Comparison of ENCODE assay signal across 20 cellular contexts in genomic region chr3:127408684-127409420, GRCh38.
A peak's percentile ranks its signal among the peaks of the same experiment; 100 is the strongest.
DNase-seq lines count a peak whose midpoint lies in the region; ATAC-seq, FAIRE-seq and TF ChIP-seq lines count a peak whose summit lies in the region.
"Had no signal": no experiment of that assay in that cellular context is flagged by ENCODE, and none has a peak within 500 bp of the region (broad histone marks: within the 10 kb centered on the region; RNA-seq: fewer than 3 reads in every experiment).

No MANE protein-coding gene starts in this region.

- no peak for TF ChIP-seq POLR2A in GM12878 (IDR thresholded peaks at IDR 0.05; ENCODE audit: low read depth, low read length)
- no peak for TF ChIP-seq POLR2A in gastrocnemius medialis (IDR thresholded peaks at IDR 0.05)

- H3K4me1 ChIP-seq in GM12878 (ENCODE audit: control insufficient read depth, insufficient read depth, low read length) (peaks cover 3% of the 10 kb centered on the region; the same call in 1 of the 2 replicates), gastrocnemius medialis (no peaks in the 10 kb centered on the region)
- H3K4me1 ChIP-seq: esophagus squamous epithelium, heart right ventricle, parathyroid adenoma had no signal

- 18% methylated on average over 14 of the region's 14 CpGs for WGBS in GM12878 (ENCODE audit: insufficient coverage, insufficient replicate concordance, low lambda C conversion rate, missing lambda C conversion rate)

- in situ Hi-C loops in GM12878 (cut with MboI) (no loop called here), gastrocnemius medialis (cut with MboI; ENCODE audit: low sequenced_read_pairs in 4 of 4) (no loop called here)

- SMC1A ChIA-PET in GM12878 (lab: Charles Lee; ENCODE audit: uncharacterized antibody, unreplicated experiment): no interaction called here

- no peak overlapping the region for H3K27ac ChIP-seq in GM12878 (ENCODE audit: control insufficient read depth, insufficient read depth)
- no peak overlapping the region for H3K27ac ChIP-seq in gastrocnemius medialis
- H3K27ac ChIP-seq: esophagus squamous epithelium, heart right ventricle, parathyroid adenoma had no signal

- H3K27me3 ChIP-seq in GM12878 (replicated peaks in 1 of 2; ENCODE audit: control insufficient read depth in 2 of 2, insufficient read depth in 2 of 2, low read length in 1 of 2): peaks cover 7 to 8% of the 10 kb centered on the region in 2 experiments; a peak in 2 of 4 replicates
- H3K27me3 ChIP-seq in gastrocnemius medialis: peaks cover 0 to 4% (median under 1%) of the 10 kb centered on the region in 3 donors

- no peaks in the 10 kb centered on the region for H4K20me1 ChIP-seq in GM12878 (ENCODE audit: control insufficient read depth, insufficient read depth)

- TF ChIP-seq CTCF in GM12878 (IDR thresholded peaks at IDR 0.05 in 2 of 3, conservative IDR thresholded peaks at IDR 0.05 in 1 of 3; ENCODE audit: control insufficient read depth in 2 of 3, extremely low read depth in 1 of 3, insufficient read depth in 1 of 3, low read depth in 3 of 3, low read length in 3 of 3) (no peak), gastrocnemius medialis (IDR thresholded peaks at IDR 0.05 in 4 of 5, conservative IDR thresholded peaks at IDR 0.05 in 1 of 5) (no peak)

- CTCF ChIA-PET in GM12878 (lab: Yijun Ruan, JAX): no interaction called here

- DNase-seq in DMS53 (lab: John Stamatoyannopoulos, UW): peak; percentile 51
- no peak for DNase-seq in DMS53 treated with DMSO at 0.1 percent for 48 hours (lab: John Stamatoyannopoulos, UW; ENCODE audit: unreplicated experiment)
- DNase-seq in NCI-H1417 (lab: John Stamatoyannopoulos, UW): peak in 2 of 3 experiments; percentile 73 to 92
- no peak for DNase-seq in GM12878 (ENCODE audit: low read depth, low spot score)
- DNase-seq in posterior vena cava (ENCODE audit: low spot score): peak; percentile 71
- DNase-seq in NK-92 (lab: John Stamatoyannopoulos, UW; ENCODE audit: unreplicated experiment): no peak
- no peak for DNase-seq in gastrocnemius medialis
- DNase-seq: 8988T; activated naive CD4-positive, alpha-beta T cell; CD4-positive, CD25-positive, alpha-beta regulatory T cell; EL; esophagus squamous epithelium; HFFc6; NCI-H2029 had no signal

- TF ChIP-seq RAD21 in GM12878 (IDR thresholded peaks at IDR 0.05; ENCODE audit: insufficient read depth, low read depth, low read length): no peak

- H3K36me3 ChIP-seq in GM12878 (ENCODE audit: control insufficient read depth in 2 of 2, insufficient read depth in 2 of 2, low read length in 1 of 2) (no peaks in the 10 kb centered on the region), gastrocnemius medialis (no peaks in the 10 kb centered on the region)
- H3K36me3 ChIP-seq: esophagus squamous epithelium, heart right ventricle had no signal

- RAD21 ChIA-PET in GM12878 (lab: Charles Lee; ENCODE audit: unreplicated experiment): no interaction called here

- no peak overlapping the region for H3K9ac ChIP-seq in GM12878 (ENCODE audit: control insufficient read depth, insufficient read depth, low read length)
- H3K9ac ChIP-seq: parathyroid adenoma had no signal

- BruUV-seq in GM12878 (replicated peaks; lab: Mats Ljungman, UMichigan): no TSS peak

- intact Hi-C loops in GM12878 (cut with micrococcal nuclease; ENCODE audit: unreplicated experiment) (loop anchor here (10.0 kb wide), 1 partner anchor 136 kb away; no protein-coding TSS in a partner anchor), posterior vena cava (cut with DNase I) (no loop called here), gastrocnemius medialis (cut with DNase I; ENCODE audit: low total_unique reads) (no loop called here)

- H3K9me3 ChIP-seq in GM12878 (replicated peaks; ENCODE audit: control insufficient read depth, insufficient read depth, low read length) (no peaks in the 10 kb centered on the region), gastrocnemius medialis (no peaks in the 10 kb centered on the region)
- H3K9me3 ChIP-seq: esophagus squamous epithelium, heart right ventricle had no signal

- POLR2A ChIA-PET in GM12878 (lab: Charles Lee): no interaction called here

- no peaks in the 10 kb centered on the region for H3K79me2 ChIP-seq in GM12878 (ENCODE audit: control insufficient read depth, insufficient read depth, low read length)
- H3K79me2 ChIP-seq: parathyroid adenoma had no signal

- H3K4me2 ChIP-seq in GM12878 (ENCODE audit: control insufficient read depth, insufficient read depth): no peak overlapping the region

- H2AFZ ChIP-seq in GM12878 (ENCODE audit: control insufficient read depth, low read depth, low read length): no peak overlapping the region
- H2AFZ ChIP-seq: parathyroid adenoma had no signal

- TF ChIP-seq EP300 in GM12878 (IDR thresholded peaks at IDR 0.05; ENCODE audit: borderline replicate concordance in 1 of 2, control insufficient read depth in 1 of 2, low read depth in 2 of 2, low read length in 2 of 2): no peak

- H3K4me3 ChIP-seq in GM12878: no peak overlapping the region
- no peak overlapping the region for H3K4me3 ChIP-seq in gastrocnemius medialis
- H3K4me3 ChIP-seq: esophagus squamous epithelium, heart right ventricle had no signal

- no peak for FAIRE-seq in GM12878 (lab: Jason Lieb, UNC)
- FAIRE-seq: astrocyte, colon, GM12892 had no signal

- ATAC-seq in GM12878 (no peak; the same call in 2 of the 3 replicates), gastrocnemius medialis (no peak), HG03460 (IDR thresholded peaks at IDR 0.05; ENCODE audit: unreplicated experiment) (no peak)
- ATAC-seq: heart right ventricle had no signal

TF ChIP-seq in GM12878, 131 proteins besides CTCF, POLR2A, EP300 and RAD21:
- TF ChIP-seq PKNOX1 (IDR thresholded peaks at IDR 0.05) (peak; percentile 68), KDM1A (IDR thresholded peaks at IDR 0.05; ENCODE audit: borderline replicate concordance) (no peak), ZBTB40 (IDR thresholded peaks at IDR 0.05; ENCODE audit: borderline replicate concordance) (no peak), E4F1 (IDR thresholded peaks at IDR 0.05; ENCODE audit: borderline replicate concordance, partially characterized antibody) (no peak), ETV6 (conservative IDR thresholded peaks at IDR 0.05 in 1 of 2, IDR thresholded peaks at IDR 0.05 in 1 of 2; ENCODE audit: borderline replicate concordance in 1 of 2, low read depth in 1 of 2) (no peak), EZH2 (IDR thresholded peaks at IDR 0.05; ENCODE audit: borderline replicate concordance, control insufficient read depth, low read depth, low read length) (no peak), BMI1 (IDR thresholded peaks at IDR 0.05; ENCODE audit: borderline replicate concordance) (peak; percentile 56; the same call in 1 of the 2 replicates)

Comparison
In these comparisons a context has a peak if more than half of its experiments do, and no peak if none do; other contexts are left out.
1. DNase-seq: peak in DMS53 (single experiment), NCI-H1417 (2 of 3) and posterior vena cava (single experiment); none in DMS53 treated with DMSO at 0.1 percent for 48 hours (single experiment), GM12878 (single experiment), NK-92 (single experiment) and gastrocnemius medialis (0 of 2).